In the genomic region with DNA sequence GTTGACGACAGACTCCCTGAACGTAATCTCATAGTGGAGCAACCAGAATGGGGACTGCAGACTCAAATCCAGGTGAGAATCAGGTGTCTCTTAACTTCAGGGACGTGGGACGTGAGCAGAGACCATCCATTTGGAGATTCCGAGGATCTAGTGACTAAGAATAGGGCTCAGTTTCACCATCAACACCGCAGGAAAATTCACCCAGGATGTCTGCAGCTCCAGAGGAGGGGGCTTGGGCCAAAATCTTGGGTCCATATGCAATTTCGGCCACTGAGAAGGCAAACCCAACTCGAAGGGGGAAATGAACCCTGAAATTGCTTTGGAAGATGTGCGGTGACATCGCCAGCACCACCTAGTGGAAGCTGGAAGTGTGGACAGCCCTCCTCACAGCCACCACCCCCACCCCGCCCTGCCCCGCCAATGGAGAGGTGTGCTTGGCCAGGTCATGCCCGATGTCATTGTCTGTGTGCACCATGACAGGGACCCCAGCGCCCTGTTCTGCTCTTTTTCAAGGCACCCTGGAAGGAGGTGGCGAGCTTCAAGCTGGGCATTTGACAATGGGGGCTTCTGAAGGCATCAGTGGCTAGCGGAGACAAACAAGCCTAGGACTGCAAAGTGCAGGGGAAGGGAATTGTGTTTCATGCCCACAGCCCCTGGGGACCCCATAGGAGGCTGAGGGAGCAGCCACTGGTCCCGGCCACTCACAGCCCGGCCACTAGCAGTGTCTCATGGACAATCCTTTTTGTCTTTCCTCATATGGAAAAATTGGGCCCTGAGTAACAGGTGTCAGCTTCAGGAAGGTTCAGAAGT, we compare ENCODE assay signal across 8 cellular contexts. TPM values are rescaled to one million over a fixed set of nuclear protein-coding genes. Genes with fewer than 3 reads are reported as not detected.
A peak's percentile ranks its signal among the peaks of the same experiment; 100 is the strongest.
DNase-seq lines count a peak whose midpoint lies in the region; ATAC-seq and TF ChIP-seq lines count a peak whose summit lies in the region.

No MANE protein-coding gene starts in this region.

- peaks cover 6% of the 10 kb centered on the region for H3K4me1 Mint-ChIP-seq in Caco-2 (ENCODE audit: low read depth, unreplicated experiment)

- TF ChIP-seq CTCF in Caco-2 (IDR thresholded peaks at IDR 0.05; ENCODE audit: insufficient read depth in 1 of 2, low read depth in 1 of 2, low read length in 1 of 2, severe bottlenecking in 1 of 2, unreplicated experiment in 1 of 2), result peak; percentile 73 to 76
- peak; percentile 30 to 89 (median 71) for TF ChIP-seq CTCF in spleen (IDR thresholded peaks at IDR 0.05 in 8 of 11, conservative IDR thresholded peaks at IDR 0.05 in 3 of 11)

- H3K4me1 ChIP-seq in Caco-2 (no peaks in the 10 kb centered on the region), spleen (peaks cover 9 to 47% (median 22%) of the 10 kb centered on the region in 6 donors)

- BruUV-seq in Caco-2 (replicated peaks; lab: Mats Ljungman, UMichigan), result no TSS peak

- POLR2A ChIA-PET in Caco-2 (lab: Charles Lee), result no interaction called here

- H3K27ac Mint-ChIP-seq in Caco-2 (ENCODE audit: unreplicated experiment), result peak overlapping the region; percentile 51

- no peak for TF ChIP-seq POLR2A in spleen (IDR thresholded peaks at IDR 0.05)

- peaks cover 72% of the 10 kb centered on the region for H3K36me3 Mint-ChIP-seq in Caco-2 (ENCODE audit: insufficient read depth, unreplicated experiment)

- intact Hi-C loops in Caco-2 (cut with micrococcal nuclease; ENCODE audit: unreplicated experiment), result loop anchor here (5.0 to 10.0 kb wide), 2 partner anchors 53 to 80 kb away; no protein-coding TSS in a partner anchor
- intact Hi-C loops in spleen (cut with DNase I; ENCODE audit: low total_unique reads), result loop anchor here (10.0 kb wide), 1 partner anchor 83 kb away; no protein-coding TSS in a partner anchor

- 23 to 37% (median 33%) methylated on average over 17 to 18 of the region's 18 CpGs for WGBS in spleen, 5 donors

- H3K27me3 Mint-ChIP-seq in Caco-2 (ENCODE audit: insufficient read depth, unreplicated experiment), result no peaks in the 10 kb centered on the region

- no peaks in the 10 kb centered on the region for H3K9me3 Mint-ChIP-seq in Caco-2 (ENCODE audit: unreplicated experiment)

- H3K27me3 ChIP-seq in Caco-2 (replicated peaks; ENCODE audit: control insufficient read depth, insufficient read depth, low read length) (no peaks in the 10 kb centered on the region), spleen (replicated peaks in 1 of 7) (no peaks in the 10 kb centered on the region)

- H3K9me3 ChIP-seq in Caco-2, result no peaks in the 10 kb centered on the region
- H3K9me3 ChIP-seq in spleen, result no peaks in the 10 kb centered on the region

- ATAC-seq in GM18517 (IDR thresholded peaks at IDR 0.05; ENCODE audit: unreplicated experiment) (no peak), GM21526 (IDR thresholded peaks at IDR 0.05; ENCODE audit: low FRiP score, unreplicated experiment) (no peak)

- H3K4me3 ChIP-seq in Caco-2 (ENCODE audit: low read depth, low read length), result no peak overlapping the region
- no peak overlapping the region for H3K4me3 ChIP-seq in spleen

- CTCF ChIA-PET in Caco-2 (lab: Charles Lee), result interaction anchor here (0.8 to 1.1 kb wide), 4 partner anchors 9 to 39 kb away, joined by 3 to 4 read pairs (median 4); a partner anchor contains a TSS

- H3K27ac ChIP-seq in spleen, result peak overlapping the region in 5 of 8 donors; percentile 0 to 55 (median 9)

- DNase-seq in Caco-2 (peak; percentile 60 to 64), HPDE6-E6E7 (ENCODE audit: extremely low spot score) (peak; percentile 37), T-helper 1 cell (peak; percentile 38 to 74 (median 44)), amniotic epithelial cell (ENCODE audit: low read depth) (peak; percentile 55), hepatic stellate cell (ENCODE audit: low spot score) (peak; percentile 52), spleen (peak; percentile 85)

- H3K36me3 ChIP-seq in Caco-2 (ENCODE audit: control insufficient read depth, insufficient read depth, low read length) (no peaks in the 10 kb centered on the region), spleen (peaks cover 4 to 40% (median 27%) of the 10 kb centered on the region in 6 donors)

- peak overlapping the region; percentile 29 for H3K4me3 Mint-ChIP-seq in Caco-2 (ENCODE audit: unreplicated experiment)

RNA-seq across cellular contexts. Expression of a gene that starts 24.8 kb away (rescaled TPM):
- total RNA-seq in Caco-2 (2022) (0.32 and 0.39 TPM in 2 replicates), spleen (100 to 1,000 TPM in 1 of 7 donors, 10 to 100 TPM in 6; 33.3 to 108 (median 73.9) TPM)
- polyA plus RNA-seq in spleen, result 10 to 100 TPM in 2 of 3 donors, 1 to 10 TPM in 1; 10.0 to 24.2 (median 11.4) TPM

RNA-seq across cellular contexts. Expression of a gene that starts 38.4 kb away (rescaled TPM):
- total RNA-seq in Caco-2 (2022), result 7.9 and 10.0 TPM in 2 replicates
- 10 to 100 TPM; 53.2 to 77.2 (median 59.3) TPM for total RNA-seq in spleen
- 10 to 100 TPM; 16.0 to 35.0 (median 20.2) TPM for polyA plus RNA-seq in spleen

Comparison
In these comparisons a context has a peak if more than half of its experiments do, and no peak if none do; other contexts are left out.
1. RNA of a gene that starts 24.8 kb away (total RNA-seq): 33.3 to 108 TPM in spleen; 0.32 to 0.39 TPM in Caco-2; every median in the first group is over 10 times any median in the second.
2. Peak in every context shown above with its lines, with median percentiles within 50 percentile points of each other: DNase-seq.